Comparison of ENCODE assay signal across 8 cellular contexts in the genomic region with DNA sequence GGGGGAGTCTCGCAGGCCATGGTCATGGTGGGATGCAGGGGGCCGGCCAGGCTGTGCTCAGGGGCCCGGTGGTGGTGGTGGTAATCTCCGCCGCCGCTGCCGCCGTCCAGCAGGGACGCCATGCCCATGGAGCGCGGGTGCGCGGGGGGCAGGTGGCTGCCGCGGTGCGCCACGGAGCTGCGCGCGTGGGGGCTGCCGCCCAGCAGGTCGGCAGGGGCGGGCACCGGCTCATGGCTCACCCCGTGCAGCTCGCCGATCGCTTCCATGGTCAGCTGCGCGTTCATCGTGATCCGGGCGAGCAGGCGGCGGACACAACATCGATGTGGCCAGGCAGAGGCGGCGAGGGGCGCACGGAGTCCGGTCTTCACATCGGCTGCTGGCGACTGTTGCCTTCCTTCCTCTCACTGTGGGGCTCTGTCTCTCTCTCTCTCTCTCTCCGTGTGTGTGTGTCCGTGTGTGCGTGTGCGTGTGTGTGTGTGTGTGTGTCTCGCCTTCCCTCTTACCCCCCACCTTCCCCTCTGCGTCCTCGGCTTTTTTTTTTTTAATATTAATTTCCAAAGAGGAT. TPM values are rescaled to one million over a fixed set of nuclear protein-coding genes. Genes with fewer than 3 reads are reported as not detected.
A peak's percentile ranks its signal among the peaks of the same experiment; 100 is the strongest.
DNase-seq lines count a peak whose midpoint lies in the region; ATAC-seq, FAIRE-seq and TF ChIP-seq lines count a peak whose summit lies in the region.

No MANE protein-coding gene starts in this region.

- H3K4me1 ChIP-seq in skeletal muscle satellite cell (ENCODE audit: control insufficient read depth, insufficient read depth, low read length): peaks cover 5% of the 10 kb centered on the region

- POLR2A ChIA-PET in WTC11 (lab: Charles Lee): interaction anchor here (1.1 kb wide), 1 partner anchor 69 kb away, joined by 3 read pairs; no protein-coding TSS in a partner anchor

- no peaks in the 10 kb centered on the region for H3K36me3 ChIP-seq in skeletal muscle satellite cell (ENCODE audit: insufficient read depth, low read length)

- H3K9ac ChIP-seq in skeletal muscle satellite cell (ENCODE audit: low read depth, low read length): no peak overlapping the region

- H3K9me3 Mint-ChIP-seq in WTC11: no peaks in the 10 kb centered on the region

- H3K9me3 ChIP-seq in skeletal muscle satellite cell (replicated peaks; ENCODE audit: low read length): no peaks in the 10 kb centered on the region

- H3K4me3 ChIP-seq in skeletal muscle satellite cell (ENCODE audit: low read length): peak overlapping the region; percentile 70

- H3K27me3 Mint-ChIP-seq in WTC11 (ENCODE audit: low read depth): peaks cover 94% of the 10 kb centered on the region

- CTCF ChIA-PET in WTC11 (lab: Charles Lee): interaction anchor here (0.6 to 8.5 kb wide), 5 partner anchors 8 to 291 kb away, joined by 3 to 104 read pairs (median 4); no protein-coding TSS in a partner anchor

- H3K27ac Mint-ChIP-seq in WTC11: no peak overlapping the region

- peaks cover 16% of the 10 kb centered on the region for H3K36me3 Mint-ChIP-seq in WTC11

- peaks cover 78% of the 10 kb centered on the region for H3K4me1 Mint-ChIP-seq in WTC11

- peak overlapping the region; percentile 81 for H3K4me3 Mint-ChIP-seq in WTC11

- FAIRE-seq in D721Med (lab: Jason Lieb, UNC): no peak

- no peak for TF ChIP-seq CTCF in WTC11 (IDR thresholded peaks at IDR 0.05)
- TF ChIP-seq CTCF in D721Med (IDR thresholded peaks at IDR 0.05; ENCODE audit: insufficient read depth, missing control alignments): no peak

- peaks cover 94% of the 10 kb centered on the region for H3K27me3 ChIP-seq in skeletal muscle satellite cell (ENCODE audit: control insufficient read depth, insufficient read depth, low read length)

- peak overlapping the region; percentile 87 for H3K4me2 ChIP-seq in skeletal muscle satellite cell (ENCODE audit: low read length)

- DNase-seq in EH (ENCODE audit: low read depth) (peak; percentile 14), WTC11 (ENCODE audit: low spot score) (no peak), glomerular visceral epithelial cell (ENCODE audit: extremely low spot score) (peak; percentile 29), cortex of kidney (lab: John Stamatoyannopoulos, UW) (no peak), D721Med (ENCODE audit: insufficient read length, low spot score) (no peak)
- DNase-seq in effector CD8-positive, alpha-beta T cell (lab: John Stamatoyannopoulos, UW): no peak

- ATAC-seq in HG02759 (IDR thresholded peaks at IDR 0.05; ENCODE audit: unreplicated experiment) (peak; percentile 7), WTC11 (no peak)

TF ChIP-seq in WTC11, 78 proteins besides CTCF, POLR2A, EP300 and RAD21:
- TF ChIP-seq ZNF219 (CRISPR knock-in tag; IDR thresholded peaks at IDR 0.05; ENCODE audit: borderline replicate concordance) (no peak), ZNF121 (CRISPR knock-in tag; IDR thresholded peaks at IDR 0.05) (no peak), TCF7 (CRISPR knock-in tag; IDR thresholded peaks at IDR 0.05; ENCODE audit: low read depth) (0 out of 2 replicates have a peak, but pooled peaks have one; percentile 12), RELA (CRISPR knock-in tag; IDR thresholded peaks at IDR 0.05; ENCODE audit: borderline replicate concordance) (no peak), OVOL2 (CRISPR knock-in tag; IDR thresholded peaks at IDR 0.05; ENCODE audit: borderline replicate concordance) (no peak), IRF2 (CRISPR knock-in tag; IDR thresholded peaks at IDR 0.05; ENCODE audit: borderline replicate concordance, low read depth) (no peak), TEAD1 (CRISPR knock-in tag; IDR thresholded peaks at IDR 0.05) (no peak)
- TF ChIP-seq, protein P1, sequence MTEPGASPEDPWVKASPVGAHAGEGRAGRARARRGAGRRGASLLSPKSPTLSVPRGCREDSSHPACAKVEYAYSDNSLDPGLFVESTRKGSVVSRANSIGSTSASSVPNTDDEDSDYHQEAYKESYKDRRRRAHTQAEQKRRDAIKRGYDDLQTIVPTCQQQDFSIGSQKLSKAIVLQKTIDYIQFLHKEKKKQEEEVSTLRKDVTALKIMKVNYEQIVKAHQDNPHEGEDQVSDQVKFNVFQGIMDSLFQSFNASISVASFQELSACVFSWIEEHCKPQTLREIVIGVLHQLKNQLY (CRISPR knock-in tag; IDR thresholded peaks at IDR 0.05): no peak
- TF ChIP-seq, protein P2, sequence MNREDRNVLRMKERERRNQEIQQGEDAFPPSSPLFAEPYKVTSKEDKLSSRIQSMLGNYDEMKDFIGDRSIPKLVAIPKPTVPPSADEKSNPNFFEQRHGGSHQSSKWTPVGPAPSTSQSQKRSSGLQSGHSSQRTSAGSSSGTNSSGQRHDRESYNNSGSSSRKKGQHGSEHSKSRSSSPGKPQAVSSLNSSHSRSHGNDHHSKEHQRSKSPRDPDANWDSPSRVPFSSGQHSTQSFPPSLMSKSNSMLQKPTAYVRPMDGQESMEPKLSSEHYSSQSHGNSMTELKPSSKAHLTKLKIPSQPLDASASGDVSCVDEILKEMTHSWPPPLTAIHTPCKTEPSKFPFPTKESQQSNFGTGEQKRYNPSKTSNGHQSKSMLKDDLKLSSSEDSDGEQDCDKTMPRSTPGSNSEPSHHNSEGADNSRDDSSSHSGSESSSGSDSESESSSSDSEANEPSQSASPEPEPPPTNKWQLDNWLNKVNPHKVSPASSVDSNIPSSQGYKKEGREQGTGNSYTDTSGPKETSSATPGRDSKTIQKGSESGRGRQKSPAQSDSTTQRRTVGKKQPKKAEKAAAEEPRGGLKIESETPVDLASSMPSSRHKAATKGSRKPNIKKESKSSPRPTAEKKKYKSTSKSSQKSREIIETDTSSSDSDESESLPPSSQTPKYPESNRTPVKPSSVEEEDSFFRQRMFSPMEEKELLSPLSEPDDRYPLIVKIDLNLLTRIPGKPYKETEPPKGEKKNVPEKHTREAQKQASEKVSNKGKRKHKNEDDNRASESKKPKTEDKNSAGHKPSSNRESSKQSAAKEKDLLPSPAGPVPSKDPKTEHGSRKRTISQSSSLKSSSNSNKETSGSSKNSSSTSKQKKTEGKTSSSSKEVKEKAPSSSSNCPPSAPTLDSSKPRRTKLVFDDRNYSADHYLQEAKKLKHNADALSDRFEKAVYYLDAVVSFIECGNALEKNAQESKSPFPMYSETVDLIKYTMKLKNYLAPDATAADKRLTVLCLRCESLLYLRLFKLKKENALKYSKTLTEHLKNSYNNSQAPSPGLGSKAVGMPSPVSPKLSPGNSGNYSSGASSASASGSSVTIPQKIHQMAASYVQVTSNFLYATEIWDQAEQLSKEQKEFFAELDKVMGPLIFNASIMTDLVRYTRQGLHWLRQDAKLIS (CRISPR knock-in tag; IDR thresholded peaks at IDR 0.05; ENCODE audit: borderline replicate concordance): 0 out of 2 replicates have a peak, but pooled peaks have one; percentile 0
- TF ChIP-seq, protein P3, sequence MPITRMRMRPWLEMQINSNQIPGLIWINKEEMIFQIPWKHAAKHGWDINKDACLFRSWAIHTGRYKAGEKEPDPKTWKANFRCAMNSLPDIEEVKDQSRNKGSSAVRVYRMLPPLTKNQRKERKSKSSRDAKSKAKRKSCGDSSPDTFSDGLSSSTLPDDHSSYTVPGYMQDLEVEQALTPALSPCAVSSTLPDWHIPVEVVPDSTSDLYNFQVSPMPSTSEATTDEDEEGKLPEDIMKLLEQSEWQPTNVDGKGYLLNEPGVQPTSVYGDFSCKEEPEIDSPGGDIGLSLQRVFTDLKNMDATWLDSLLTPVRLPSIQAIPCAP (CRISPR knock-in tag; IDR thresholded peaks at IDR 0.05): no peak

RNA-seq across cellular contexts. Expression of a gene that starts 0.5 kb away (rescaled TPM):
- 33.8 to 39.3 TPM (median 35.9 TPM) in 3 replicates for total RNA-seq in WTC11 (2021)
- total RNA-seq in skeletal muscle satellite cell (2012; rRNA removed): not detected in 2 replicates

Comparison
In these comparisons a context has a peak if more than half of its experiments do, and no peak if none do; other contexts are left out.
1. DNase-seq: peak in EH (single experiment) and glomerular visceral epithelial cell (single experiment); none in WTC11 (single experiment), cortex of kidney (single experiment), D721Med (single experiment) and effector CD8-positive, alpha-beta T cell (single experiment).